Comparison of ENCODE assay signal across 1 cellular context in genomic region chr16:12193688-12194087, GRCh38.
TF ChIP-seq lines count a peak whose summit lies in the region.

No MANE protein-coding gene starts in this region.

TF ChIP-seq in H1, 55 proteins besides CTCF, POLR2A, EP300 and RAD21 (continued from another document):
- TF ChIP-seq CHD7 (IDR thresholded peaks at IDR 0.05; ENCODE audit: insufficient replicate concordance, low read length) (no peak), E2F6 (IDR thresholded peaks at IDR 0.05) (no peak), CBX5 (IDR thresholded peaks at IDR 0.05; ENCODE audit: low read depth, low read length) (no peak), SP2 (IDR thresholded peaks at IDR 0.05; ENCODE audit: low read length) (no peak), RNF2 (IDR thresholded peaks at IDR 0.05; ENCODE audit: borderline replicate concordance, low read depth, low read length, missing control alignments, poor library complexity, severe bottlenecking) (no peak), HDAC6 (IDR thresholded peaks at IDR 0.05; ENCODE audit: low read depth, low read length) (no peak), TAF1 (IDR thresholded peaks at IDR 0.05; ENCODE audit: low read depth, low read length) (no peak), POU5F1 (IDR thresholded peaks at IDR 0.05; ENCODE audit: low read depth, low read length) (no peak), POLR2AphosphoS5 (IDR thresholded peaks at IDR 0.05; ENCODE audit: low read depth, low read length) (no peak)
